8 cellular contexts compared by ENCODE assay signal in the genomic region with DNA sequence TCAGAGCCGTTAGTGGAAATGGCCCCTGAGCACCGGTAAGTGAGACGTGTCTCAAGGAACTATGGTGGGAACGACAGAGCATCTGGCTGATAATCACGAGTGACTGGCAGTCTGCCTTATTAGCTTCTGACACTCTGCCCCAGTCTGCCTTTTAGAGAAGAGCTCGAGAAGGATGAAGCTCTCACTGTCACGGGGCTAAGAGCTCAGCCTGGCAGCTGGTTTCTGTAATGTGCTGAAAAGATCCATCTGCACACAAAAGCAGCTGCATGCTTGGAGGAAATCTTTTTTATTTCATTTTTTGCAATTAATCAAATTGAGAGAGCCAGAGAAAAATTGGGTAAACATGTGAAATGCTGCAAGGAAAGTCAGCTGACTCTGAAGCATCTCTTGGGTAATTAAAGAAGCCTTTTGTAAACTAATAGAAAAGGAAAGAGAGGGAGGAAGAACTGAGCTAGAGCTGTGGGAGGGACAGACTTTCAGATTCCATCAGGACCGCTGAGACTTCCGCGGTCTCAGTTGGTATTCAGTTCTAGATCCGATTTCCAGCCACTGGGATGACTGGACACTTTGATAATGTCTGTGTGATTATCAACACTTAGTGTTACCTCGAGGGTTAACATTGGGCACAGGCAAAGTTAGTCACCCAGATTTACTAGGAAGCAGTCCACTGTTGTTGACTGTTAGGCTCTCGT. TPM values are rescaled to one million over a fixed set of nuclear protein-coding genes. Genes with fewer than 3 reads are reported as not detected.
A peak's percentile ranks its signal among the peaks of the same experiment; 100 is the strongest.
DNase-seq lines count a peak whose midpoint lies in the region; ATAC-seq and TF ChIP-seq lines count a peak whose summit lies in the region.

No MANE protein-coding gene starts in this region.

- H3K27ac ChIP-seq in DOHH2 (ENCODE audit: low read depth, low read length) (no peak overlapping the region), HL-60 (replicated peaks) (peak overlapping the region; percentile 56), right cardiac atrium (ENCODE audit: low read length) (peak overlapping the region; percentile 63), spleen (peak overlapping the region; percentile 29 to 95 (median 88))

- H3K9me3 Mint-ChIP-seq in activated T-cell treated with anti-CD3 and anti-CD28 coated beads, Interleukin-2, amount 50 U/mL, for 72 hours: peaks cover 0 to 2% of the 10 kb centered on the region in 2 donors
- no peaks in the 10 kb centered on the region for H3K9me3 Mint-ChIP-seq in WTC11

- H3K4me3 Mint-ChIP-seq in activated T-cell treated with anti-CD3 and anti-CD28 coated beads, Interleukin-2, amount 50 U/mL, for 72 hours: peak overlapping the region; percentile 31 to 85
- no peak overlapping the region for H3K4me3 Mint-ChIP-seq in WTC11

- peak in 1 of 2 experiments; percentile 45 for DNase-seq in HL-60 (ENCODE audit: low read depth in 1 of 2, low spot score in 1 of 2)
- peak; percentile 44 to 51 for DNase-seq in activated T-cell treated with anti-CD3 and anti-CD28 coated beads, Interleukin-2, amount 50 U/mL, for 72 hours
- peak in 1 of 3 donors; percentile 59 for DNase-seq in right cardiac atrium
- no peak for DNase-seq in spleen
- no peak for DNase-seq in NCI-H2196 treated with DMSO at 0.1 percent for 48 hours (lab: John Stamatoyannopoulos, UW; ENCODE audit: unreplicated experiment)
- no peak for DNase-seq in WTC11 (ENCODE audit: low spot score)

- CTCF ChIA-PET in WTC11 (lab: Charles Lee): interaction anchor here (1.3 to 1.9 kb wide), 3 partner anchors 11 to 15 kb away, joined by 4 to 6 read pairs (median 5); no protein-coding TSS in a partner anchor

- peak overlapping the region; percentile 15 for H3K4me2 ChIP-seq in DOHH2 (ENCODE audit: low read length)

- H3F3A ChIP-seq in DOHH2 (ENCODE audit: control insufficient read depth, insufficient read depth): peaks cover 5% of the 10 kb centered on the region; the same call in 1 of the 2 replicates

- H3K4me1 ChIP-seq in DOHH2 (ENCODE audit: control insufficient read depth, low read length) (peaks cover 50% of the 10 kb centered on the region), right cardiac atrium (ENCODE audit: control insufficient read depth, insufficient read depth, low read length) (peaks cover 9% of the 10 kb centered on the region), spleen (peaks cover 60 to 100% (median 92%) of the 10 kb centered on the region in 6 donors)

- peaks cover 13% of the 10 kb centered on the region for H3K79me2 ChIP-seq in DOHH2 (ENCODE audit: control insufficient read depth, low read length)

- no peak for TF ChIP-seq CTCF in DOHH2 (IDR thresholded peaks at IDR 0.05; ENCODE audit: low read depth, low read length, poor library complexity, severe bottlenecking)
- no peak for TF ChIP-seq CTCF in HL-60 (IDR thresholded peaks at IDR 0.05; ENCODE audit: insufficient read depth, low read length)
- TF ChIP-seq CTCF in spleen (IDR thresholded peaks at IDR 0.05 in 8 of 11, conservative IDR thresholded peaks at IDR 0.05 in 3 of 11): no peak
- TF ChIP-seq CTCF in WTC11 (IDR thresholded peaks at IDR 0.05): no peak

- H3K9me3 ChIP-seq in DOHH2 (ENCODE audit: control insufficient read depth, insufficient read depth, low read length) (no peaks in the 10 kb centered on the region), right cardiac atrium (ENCODE audit: control insufficient read depth, low read length) (no peaks in the 10 kb centered on the region), spleen (no peaks in the 10 kb centered on the region)

- POLR2A ChIA-PET in WTC11 (lab: Charles Lee): no interaction called here

- intact Hi-C loops in right cardiac atrium (cut with DNase I) (no loop called here), spleen (cut with DNase I; ENCODE audit: low total_unique reads) (loop anchor here (10.0 kb wide), 1 partner anchor 53 kb away; no protein-coding TSS in a partner anchor)

- H3K4me3 ChIP-seq in DOHH2 (ENCODE audit: low read length): no peak overlapping the region
- no peak overlapping the region for H3K4me3 ChIP-seq in HL-60 (replicated peaks; ENCODE audit: insufficient read depth, low read length)
- H3K4me3 ChIP-seq in right cardiac atrium (ENCODE audit: low read length): no peak overlapping the region
- peak overlapping the region in 1 of 8 donors; percentile 13 for H3K4me3 ChIP-seq in spleen

- peaks cover 88% of the 10 kb centered on the region for H3K4me1 Mint-ChIP-seq in activated T-cell treated with anti-CD3 and anti-CD28 coated beads, Interleukin-2, amount 50 U/mL, for 72 hours (ENCODE audit: low read depth)
- peaks cover 45% of the 10 kb centered on the region for H3K4me1 Mint-ChIP-seq in WTC11

- H3K9me2 ChIP-seq in DOHH2 (replicated peaks; ENCODE audit: control insufficient read depth, low read length): no peaks in the 10 kb centered on the region

- TF ChIP-seq POLR2A in spleen (IDR thresholded peaks at IDR 0.05): no peak

- peak; percentile 58 for ATAC-seq in GM19463 (IDR thresholded peaks at IDR 0.05; ENCODE audit: unreplicated experiment)
- ATAC-seq in activated T-cell treated with anti-CD3 and anti-CD28 coated beads, Interleukin-2, amount 50 U/mL, for 72 hours (replicated peaks in 1 of 2): peak; percentile 76 to 80
- peak; percentile 55 to 63 for ATAC-seq in right cardiac atrium
- ATAC-seq in WTC11: no peak

- H3K27ac Mint-ChIP-seq in activated T-cell treated with anti-CD3 and anti-CD28 coated beads, Interleukin-2, amount 50 U/mL, for 72 hours: peak overlapping the region; percentile 83
- no peak overlapping the region for H3K27ac Mint-ChIP-seq in WTC11

- peaks cover 21 to 36% of the 10 kb centered on the region in 2 donors for H3K36me3 Mint-ChIP-seq in activated T-cell treated with anti-CD3 and anti-CD28 coated beads, Interleukin-2, amount 50 U/mL, for 72 hours (ENCODE audit: insufficient read depth in 2 of 2)
- peaks cover 10% of the 10 kb centered on the region for H3K36me3 Mint-ChIP-seq in WTC11

- WGBS in right cardiac atrium: 9% methylated on average over 13 of the region's 13 CpGs
- 17 to 28% (median 22%) methylated on average over 13 of the region's 13 CpGs for WGBS in spleen, 5 donors

- peaks cover 18% of the 10 kb centered on the region for H3K36me3 ChIP-seq in DOHH2 (ENCODE audit: control insufficient read depth, low read length)
- peaks cover 0 to 43% (median 2%) of the 10 kb centered on the region in 6 donors for H3K36me3 ChIP-seq in spleen

- H3K27me3 ChIP-seq in DOHH2 (ENCODE audit: control insufficient read depth, low read length) (no peaks in the 10 kb centered on the region), HL-60 (ENCODE audit: insufficient read depth, poor library complexity, severe bottlenecking) (no peaks in the 10 kb centered on the region), right cardiac atrium (ENCODE audit: control insufficient read depth, insufficient read depth) (no peaks in the 10 kb centered on the region), spleen (replicated peaks in 1 of 7) (no peaks in the 10 kb centered on the region)

- H4K20me1 ChIP-seq in DOHH2 (ENCODE audit: control insufficient read depth, insufficient read depth, low read depth, low read length): no peaks in the 10 kb centered on the region

- H3K27me3 Mint-ChIP-seq in activated T-cell treated with anti-CD3 and anti-CD28 coated beads, Interleukin-2, amount 50 U/mL, for 72 hours (ENCODE audit: low read depth): no peaks in the 10 kb centered on the region
- no peaks in the 10 kb centered on the region for H3K27me3 Mint-ChIP-seq in WTC11 (ENCODE audit: low read depth)

TF ChIP-seq in WTC11, 78 proteins besides CTCF, POLR2A, EP300 and RAD21 (continues in another document):
- no peak for TF ChIP-seq ZNF232 (CRISPR knock-in tag; IDR thresholded peaks at IDR 0.05)
- TF ChIP-seq ERG (CRISPR knock-in tag; IDR thresholded peaks at IDR 0.05): no peak
- TF ChIP-seq KAT7 (CRISPR knock-in tag; IDR thresholded peaks at IDR 0.05; ENCODE audit: borderline replicate concordance): no peak
- TF ChIP-seq NFE2L1 (CRISPR knock-in tag; IDR thresholded peaks at IDR 0.05): no peak
- TF ChIP-seq AR (CRISPR knock-in tag; IDR thresholded peaks at IDR 0.05): no peak

RNA-seq across cellular contexts. Expression of gene MBP, which starts 24.4 kb away (rescaled TPM):
- 100 to 1,000 TPM; 101 to 107 TPM for total RNA-seq in activated T-cell treated with anti-CD3 and anti-CD28 coated beads, Interleukin-2, amount 50 U/mL, for 72 hours
- 10 to 100 TPM; 14.6 to 26.4 (median 19.6) TPM for total RNA-seq in right cardiac atrium
- polyA plus RNA-seq in right cardiac atrium: 10.5 TPM
- total RNA-seq in spleen: 10 to 100 TPM; 62.5 to 96.0 (median 79.4) TPM
- polyA plus RNA-seq in spleen: 10 to 100 TPM; 11.1 to 16.4 (median 11.2) TPM
- 19.6 to 20.2 TPM (median 19.6 TPM) in 3 replicates for total RNA-seq in WTC11 (2021)

Comparison
In these comparisons a context has a peak if more than half of its experiments do, and no peak if none do; other contexts are left out.
1. DNase-seq: peak in activated T-cell treated with anti-CD3 and anti-CD28 coated beads, Interleukin-2, amount 50 U/mL, for 72 hours (2 of 2); none in spleen (single experiment), NCI-H2196 treated with DMSO at 0.1 percent for 48 hours (single experiment) and WTC11 (single experiment).